Comparison of ENCODE assay signal across 33 cellular contexts in genomic region chr22:29710193-29710592, GRCh38. TPM values are rescaled to one million over a fixed set of nuclear protein-coding genes. Genes with fewer than 3 reads are reported as not detected.
"Had no signal": no experiment of that assay in that cellular context is flagged by ENCODE, and none has a peak within 500 bp of the region (broad histone marks: within the 10 kb centered on the region; RNA-seq: fewer than 3 reads in every experiment).

No MANE protein-coding gene starts in this region.

- H3K27me3 ChIP-seq: adrenal gland, body of pancreas, gastrocnemius medialis had no signal

- H3K27ac ChIP-seq: adrenal gland, body of pancreas, esophagus muscularis mucosa, foreskin keratinocyte, gastrocnemius medialis, heart left ventricle had no signal

- DNase-seq: activated CD4-positive, alpha-beta memory T cell treated with anti-CD3 and anti-CD28 coated beads, Interleukin-2, amount 10 ng/mL, durations not matched to agents 7 days and 5 days; activated CD4-positive, alpha-beta T cell treated with anti-CD3 and anti-CD28 coated beads for 36 hours; activated CD4-positive, alpha-beta T cell treated with anti-CD3 and anti-CD28 coated beads, Interleukin-2, amount 10 ng/mL, durations not matched to agents 7 days and 5 days; activated CD4-positive, alpha-beta T cell treated with anti-CD3 and anti-CD28 coated beads, Interleukin-2, amount 50 U/mL, for 4 hours; activated CD4-positive, CD25-positive, alpha-beta regulatory T cell; activated CD4-positive, CD25-positive, alpha-beta regulatory T cell treated with anti-CD3 and anti-CD28 coated beads, Interleukin-2, amount 50 U/mL, for 72 hours; activated CD8-positive, alpha-beta memory T cell treated with anti-CD3 and anti-CD28 coated beads, Interleukin-2, amount 50 U/mL, for 48 hours; activated effector memory CD4-positive, alpha-beta T cell treated with Interleukin-2 at 50 U/mL for 16 hours; activated gamma-delta T cell treated with Interleukin-2 at 50 U/mL for 16 hours; activated naive CD4-positive, alpha-beta T cell treated with anti-CD3 and anti-CD28 coated beads, Interleukin-2, amount 50 U/mL, for 16 hours; activated naive CD4-positive, alpha-beta T cell treated with Interleukin-2 at 50 U/mL for 16 hours; activated naive CD8-positive, alpha-beta T cell treated with anti-CD3 and anti-CD28 coated beads for 36 hours; activated naive CD8-positive, alpha-beta T cell treated with anti-CD3 and anti-CD28 coated beads, Interleukin-2, amount 50 U/mL, for 24 hours; activated T-cell treated with anti-CD3 and anti-CD28 coated beads for 4 hours; activated T-cell treated with anti-CD3 and anti-CD28 coated beads, Interleukin-2, amount 50 U/mL, for 24 hours; aorta; cortex of kidney; effector CD4-positive, alpha-beta T cell; effector memory CD8-positive, alpha-beta T cell; erythroblast; foreskin keratinocyte; glutamatergic neuron; T-helper 1 cell; T-helper 17 cell; T1000 had no signal

- ATAC-seq: activated CD4-positive, alpha-beta T cell treated with anti-CD3 and anti-CD28 coated beads for 36 hours; activated naive CD8-positive, alpha-beta T cell treated with anti-CD3 and anti-CD28 coated beads, Interleukin-2, amount 50 U/mL, for 24 hours; activated T-helper 17 cell treated with anti-CD3 and anti-CD28 coated beads, Interleukin-2, amount 50 U/mL, for 72 hours; effector memory CD8-positive, alpha-beta T cell; foreskin keratinocyte; T-helper 17 cell had no signal

- H3K9me3 ChIP-seq: adrenal gland, body of pancreas, esophagus muscularis mucosa, gastrocnemius medialis, heart left ventricle had no signal

- H3K4me1 ChIP-seq: foreskin keratinocyte had no signal

- H3K4me3 ChIP-seq: adrenal gland, body of pancreas, esophagus muscularis mucosa, gastrocnemius medialis, heart left ventricle had no signal

- H3K36me3 ChIP-seq: adrenal gland, esophagus muscularis mucosa, gastrocnemius medialis, heart left ventricle had no signal

RNA-seq across cellular contexts. Expression of gene CABP7, which starts 9.6 kb away (rescaled TPM):
- total RNA-seq: activated CD4-positive, alpha-beta T cell treated with anti-CD3 and anti-CD28 coated beads for 36 hours; aorta; chondrocyte; dermis blood vessel endothelial cell; foreskin keratinocyte; gastrocnemius medialis; heart left ventricle had no signal
